In the genomic region with DNA sequence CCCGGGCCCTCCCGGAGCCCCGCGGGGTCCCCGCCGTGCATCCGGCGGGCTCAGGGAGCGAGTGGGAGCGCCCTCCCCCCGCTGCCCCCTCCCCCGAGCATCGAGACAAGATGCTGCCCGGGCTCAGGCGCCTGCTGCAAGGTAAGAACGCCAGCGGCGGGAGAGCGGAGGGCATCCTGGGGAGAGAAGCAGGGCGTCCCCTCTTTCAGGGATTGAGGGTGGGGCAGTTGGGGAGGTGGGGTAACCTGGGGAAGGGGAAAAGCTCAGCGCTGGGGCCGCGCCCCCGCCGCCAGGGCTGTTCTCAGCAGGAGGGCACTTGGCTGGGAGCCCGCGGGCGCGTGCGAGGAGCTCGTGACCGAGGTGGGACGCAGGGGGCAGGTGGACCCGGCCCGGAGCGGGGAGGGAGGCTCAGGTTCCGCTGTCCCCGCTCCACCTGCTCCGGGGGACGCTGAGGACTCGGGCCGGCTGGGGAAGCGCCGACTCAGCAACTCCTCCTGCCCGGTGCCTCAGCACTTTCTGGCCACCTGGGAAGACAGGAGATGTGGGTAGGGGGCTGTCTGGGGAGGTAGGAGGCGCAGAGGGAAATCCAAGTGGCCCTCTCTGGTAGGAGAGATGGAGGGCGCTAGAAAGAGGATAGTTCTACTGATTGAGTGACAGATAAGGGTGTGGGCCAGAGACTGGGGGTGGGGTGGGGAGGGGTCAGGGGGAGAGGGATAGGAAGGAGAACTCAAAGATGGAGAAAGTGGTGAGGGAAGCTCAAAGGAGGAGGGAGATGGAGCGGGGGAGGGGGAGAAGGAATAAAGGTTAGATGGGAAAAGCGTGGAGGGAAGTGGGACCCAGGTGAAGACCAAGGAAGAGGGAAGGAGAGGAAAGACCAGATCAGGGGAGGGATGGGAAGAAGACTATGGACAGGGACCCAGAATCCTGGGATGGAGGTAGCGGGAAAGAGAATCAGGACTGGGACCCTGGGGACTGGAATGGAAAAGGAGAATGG, we compare ENCODE assay signal across 9 cellular contexts. TPM values are rescaled to one million over a fixed set of nuclear protein-coding genes. Genes with fewer than 3 reads are reported as not detected.
DNase-seq lines count a peak whose midpoint lies in the region; ATAC-seq, FAIRE-seq and TF ChIP-seq lines count a peak whose summit lies in the region.
"Had no signal": no experiment of that assay in that cellular context is flagged by ENCODE, and none has a peak within 500 bp of the region (broad histone marks: within the 10 kb centered on the region; RNA-seq: fewer than 3 reads in every experiment).

No MANE protein-coding gene starts in this region.

- H3K4me1 Mint-ChIP-seq in H9, result peaks cover 39 to 64% of the 10 kb centered on the region in 2 experiments

- peak overlapping the region; percentile 26; the same call in 1 of the 2 replicates for H3K27ac ChIP-seq in BLaER1
- no peak overlapping the region for H3K27ac ChIP-seq in H9 (ENCODE audit: insufficient read length, low read depth, low read length)
- no peak overlapping the region for H3K27ac ChIP-seq in GM12878 (ENCODE audit: control insufficient read depth, insufficient read depth)
- H3K27ac ChIP-seq in aorta (ENCODE audit: low read depth in 1 of 2, low read length in 2 of 2), result no peak overlapping the region
- H3K27ac ChIP-seq: body of pancreas had no signal

- H4K5ac ChIP-seq in H9 (ENCODE audit: insufficient read length, low read depth, low read length), result no peak overlapping the region

- no peak overlapping the region for H3K4ac ChIP-seq in H9 (ENCODE audit: low read depth, low read length)

- peak overlapping the region; percentile 63 to 90 for H3K4me3 Mint-ChIP-seq in H9

- no peak overlapping the region for H2AK5ac ChIP-seq in H9 (ENCODE audit: insufficient read length, low read length)

- no peak overlapping the region for H3K23ac ChIP-seq in H9 (ENCODE audit: insufficient read length, low read depth, low read length)

- H3K9me3 Mint-ChIP-seq in H9, result no peaks in the 10 kb centered on the region

- intact Hi-C loops in GM12878 (cut with micrococcal nuclease; ENCODE audit: unreplicated experiment), result no loop called here
- intact Hi-C loops in aorta (cut with DNase I), result no loop called here

- H3K9me3 ChIP-seq in BLaER1, result no peaks in the 10 kb centered on the region
- H3K9me3 ChIP-seq in H9 (ENCODE audit: control insufficient read depth, low read depth, low read length), result no peaks in the 10 kb centered on the region
- H3K9me3 ChIP-seq in GM12878 (replicated peaks; ENCODE audit: control insufficient read depth, insufficient read depth, low read length), result no peaks in the 10 kb centered on the region
- H3K9me3 ChIP-seq in mononuclear cell (ENCODE audit: low read depth, low read length), result no peaks in the 10 kb centered on the region
- no peaks in the 10 kb centered on the region for H3K9me3 ChIP-seq in aorta (ENCODE audit: control insufficient read depth, low read length)
- H3K9me3 ChIP-seq: body of pancreas had no signal

- no peak overlapping the region for H3K56ac ChIP-seq in H9 (ENCODE audit: insufficient read length, low read depth, low read length)

- no peaks in the 10 kb centered on the region for H3K79me1 ChIP-seq in H9 (ENCODE audit: insufficient read depth, low read depth, low read length, poor library complexity, severe bottlenecking)

- no peak overlapping the region for H2BK12ac ChIP-seq in H9 (ENCODE audit: insufficient read length, low read depth, low read length)

- H3K27ac Mint-ChIP-seq in H9, result no peak overlapping the region

- H4K20me1 ChIP-seq in BLaER1, result peaks cover 51% of the 10 kb centered on the region
- H4K20me1 ChIP-seq in H9 (ENCODE audit: control insufficient read depth, insufficient read depth, insufficient read length), result no peaks in the 10 kb centered on the region
- 0 out of 2 replicates have a peak, but pooled peaks cover 2% of the 10 kb centered on the region for H4K20me1 ChIP-seq in GM12878 (ENCODE audit: control insufficient read depth, insufficient read depth)

- RAD21 ChIA-PET in GM12878 (lab: Charles Lee; ENCODE audit: unreplicated experiment), result interaction anchor here (0.8 to 2.8 kb wide), 5 partner anchors 13 to 115 kb away, joined by 3 to 11 read pairs (median 7); no protein-coding TSS in a partner anchor

- SMC1A ChIA-PET in GM12878 (lab: Charles Lee; ENCODE audit: uncharacterized antibody, unreplicated experiment), result interaction anchor here (0.7 to 1.3 kb wide), 4 partner anchors 12 to 115 kb away, joined by 3 to 5 read pairs (median 4); no protein-coding TSS in a partner anchor

- no peak overlapping the region for H4K8ac ChIP-seq in H9 (replicated peaks; ENCODE audit: insufficient read length, low read depth, low read length)

- peaks cover 51% of the 10 kb centered on the region for H3K27me3 ChIP-seq in BLaER1
- H3K27me3 ChIP-seq in H9 (ENCODE audit: insufficient read depth, low read length), result peaks cover 10% of the 10 kb centered on the region; the same call in 1 of the 2 replicates
- H3K27me3 ChIP-seq in GM12878 (replicated peaks in 1 of 2; ENCODE audit: control insufficient read depth in 2 of 2, insufficient read depth in 2 of 2, low read length in 1 of 2), result peaks cover 5 to 10% of the 10 kb centered on the region in 2 experiments
- H3K27me3 ChIP-seq in mononuclear cell (ENCODE audit: insufficient read depth, low read length), result peaks cover 33% of the 10 kb centered on the region
- H3K27me3 ChIP-seq in aorta (ENCODE audit: control insufficient read depth in 1 of 2, insufficient read depth in 2 of 2, low read length in 1 of 2), result no peaks in the 10 kb centered on the region
- H3K27me3 ChIP-seq: body of pancreas had no signal

- no peak for ATAC-seq in GM12878
- no peak for ATAC-seq in aorta (ENCODE audit: low FRiP score)

- H2AFZ ChIP-seq in H9 (ENCODE audit: low read length) (no peak overlapping the region), GM12878 (ENCODE audit: control insufficient read depth, low read depth, low read length) (no peak overlapping the region)

- H3K14ac ChIP-seq in H9 (ENCODE audit: insufficient read depth, low read length), result no peak overlapping the region; the same call in 1 of the 2 replicates

- no peak for TF ChIP-seq EP300 in GM12878 (IDR thresholded peaks at IDR 0.05; ENCODE audit: borderline replicate concordance in 1 of 2, control insufficient read depth in 1 of 2, low read depth in 2 of 2, low read length in 2 of 2)

- no peak for TF ChIP-seq CTCF in H9 (conservative IDR thresholded peaks at IDR 0.05)
- no peak for TF ChIP-seq CTCF in GM12878 (IDR thresholded peaks at IDR 0.05 in 2 of 3, conservative IDR thresholded peaks at IDR 0.05 in 1 of 3; ENCODE audit: control insufficient read depth in 2 of 3, extremely low read depth in 1 of 3, insufficient read depth in 1 of 3, low read depth in 3 of 3, low read length in 3 of 3)

- no peak overlapping the region for H2BK5ac ChIP-seq in H9 (ENCODE audit: insufficient read length, low read length)

- no peaks in the 10 kb centered on the region for H3K79me2 ChIP-seq in H9 (ENCODE audit: insufficient read depth, low read length)
- H3K79me2 ChIP-seq in GM12878 (ENCODE audit: control insufficient read depth, insufficient read depth, low read length), result no peaks in the 10 kb centered on the region

- no peak overlapping the region for H2BK15ac ChIP-seq in H9 (ENCODE audit: low read depth, low read length)

- peak overlapping the region; percentile 71 for H3K9ac ChIP-seq in BLaER1
- H3K9ac ChIP-seq in H9 (ENCODE audit: extremely low read depth, insufficient read length, low read length), result no peak overlapping the region
- H3K9ac ChIP-seq in GM12878 (ENCODE audit: control insufficient read depth, insufficient read depth, low read length), result no peak overlapping the region

- in situ Hi-C loops in GM12878 (cut with MboI), result no loop called here
- in situ Hi-C loops in ACHN (cut with HindIII; ENCODE audit: low pct_ligation_motif_present, low pct_unique_long_range_greater_than_20kb, low sequenced_read_pairs), result no loop called here

- CTCF ChIA-PET in GM12878 (lab: Yijun Ruan, JAX), result interaction anchor here (0.6 to 9.4 kb wide), 10 partner anchors 10 to 179 kb away, joined by 3 to 321 read pairs (median 18); a partner anchor contains a TSS

- peaks cover 67% of the 10 kb centered on the region for H3K4me1 ChIP-seq in BLaER1
- H3K4me1 ChIP-seq in H9 (ENCODE audit: insufficient read depth, low read length), result peaks cover 14% of the 10 kb centered on the region; the same call in 1 of the 2 replicates
- H3K4me1 ChIP-seq in GM12878 (ENCODE audit: control insufficient read depth, insufficient read depth, low read length), result peaks cover 20% of the 10 kb centered on the region
- H3K4me1 ChIP-seq in mononuclear cell (ENCODE audit: insufficient read depth, low read length), result peaks cover 35% of the 10 kb centered on the region
- no peaks in the 10 kb centered on the region for H3K4me1 ChIP-seq in aorta (ENCODE audit: control insufficient read depth in 1 of 2, insufficient read depth in 2 of 2, low read length in 2 of 2)

- WGBS in H9 (ENCODE audit: extremely low coverage, insufficient read length, low lambda C conversion rate), result no CpG with 5 or more reads among the region's 50 CpGs
- 20% methylated on average over 27 of the region's 50 CpGs for WGBS in GM12878 (ENCODE audit: insufficient coverage, insufficient replicate concordance, low lambda C conversion rate, missing lambda C conversion rate)
- 8 to 9% methylated on average over 40 to 50 of the region's 50 CpGs for WGBS in aorta, 2 donors

- H3K36me3 Mint-ChIP-seq in H9 (ENCODE audit: insufficient read depth in 1 of 3, low read depth in 3 of 3), result 0 out of 7 replicates have a peak, but pooled peaks cover 0 to 5% (median 0%) of the 10 kb centered on the region in 3 experiments

- H3K27me3 Mint-ChIP-seq in H9 (ENCODE audit: low read depth), result peaks cover 80% of the 10 kb centered on the region

- H3K4me2 ChIP-seq in BLaER1, result peak overlapping the region; percentile 98
- peak overlapping the region; percentile 81 for H3K4me2 ChIP-seq in H9 (ENCODE audit: insufficient read depth, insufficient read length, low read length)
- peak overlapping the region; percentile 75 for H3K4me2 ChIP-seq in GM12878 (ENCODE audit: control insufficient read depth, insufficient read depth)

- peaks cover 10% of the 10 kb centered on the region; the same call in 1 of the 2 replicates for H3K36me3 ChIP-seq in BLaER1
- no peaks in the 10 kb centered on the region for H3K36me3 ChIP-seq in GM12878 (ENCODE audit: control insufficient read depth in 2 of 2, insufficient read depth in 2 of 2, low read length in 1 of 2)
- H3K36me3 ChIP-seq in aorta (ENCODE audit: control insufficient read depth in 1 of 2, insufficient read depth in 2 of 2, low read length in 1 of 2), result no peaks in the 10 kb centered on the region

- BruUV-seq in GM12878 (replicated peaks; lab: Mats Ljungman, UMichigan), result no TSS peak

- no peak overlapping the region for H3K18ac ChIP-seq in H9 (ENCODE audit: insufficient read length, low read depth, low read length)

- peak; percentile 64 for DNase-seq in H9
- DNase-seq in GM12878 (ENCODE audit: low read depth, low spot score), result no peak
- no peak for DNase-seq in NCI-H1048 (lab: John Stamatoyannopoulos, UW)
- no peak for DNase-seq in aorta
- no peak for DNase-seq in mucosa of gallbladder (ENCODE audit: low spot score)
- DNase-seq in ACHN, result no peak

- TF ChIP-seq POLR2A in GM12878 (IDR thresholded peaks at IDR 0.05; ENCODE audit: low read depth, low read length), result no peak

- no peak overlapping the region for H4K91ac ChIP-seq in H9 (ENCODE audit: insufficient read length, low read depth, low read length)

- no peak overlapping the region for H3T11ph ChIP-seq in H9 (ENCODE audit: low read length)

- peaks cover 30% of the 10 kb centered on the region for H3K23me2 ChIP-seq in H9 (ENCODE audit: insufficient read length, low read depth, low read length, poor library complexity, severe bottlenecking)

- no peak for TF ChIP-seq RAD21 in GM12878 (IDR thresholded peaks at IDR 0.05; ENCODE audit: insufficient read depth, low read depth, low read length)

- H3K4me3 ChIP-seq in BLaER1 (peak overlapping the region; percentile 76), GM12878 (peak overlapping the region; percentile 5; the same call in 1 of the 2 replicates), mononuclear cell (ENCODE audit: low read length) (peak overlapping the region; percentile 16), aorta (ENCODE audit: low read length in 2 of 2) (no peak overlapping the region)
- H3K4me3 ChIP-seq: body of pancreas had no signal

- H2BK20ac ChIP-seq in H9 (ENCODE audit: low read depth, low read length, poor library complexity, severe bottlenecking), result no peak overlapping the region

- no peak overlapping the region for H2BK120ac ChIP-seq in H9 (ENCODE audit: low read depth, low read length, poor library complexity, severe bottlenecking)

- FAIRE-seq in GM12878 (lab: Jason Lieb, UNC), result no peak

- POLR2A ChIA-PET in GM12878 (lab: Charles Lee), result interaction anchor here (1.0 kb wide), 1 partner anchor 33 kb away, joined by 3 read pairs; no protein-coding TSS in a partner anchor

RNA-seq across cellular contexts. Expression of a gene that starts 0.7 kb away (rescaled TPM):
- total RNA-seq in H9 (2021), result 7.0 and 7.1 TPM in 2 replicates
- not detected in 2 replicates for total RNA-seq in GM12878 (2013; cell fraction: nucleolus; rRNA removed)
- 0.33 and 0.34 TPM in 2 replicates for total RNA-seq in GM12878 (2014; rRNA removed)
- not detected in 2 replicates for total RNA-seq in GM12878 (2014; rRNA removed; fragmentation: Illumina TruSeq; extraction: Trizol)
- total RNA-seq in GM12878 (2021), result 1.0 and 1.1 TPM in 2 replicates
- not detected for polyA plus RNA-seq in GM12878 (2011; ENCODE audit: low read depth)
- polyA plus RNA-seq in GM12878 (2011; rRNA removed), result not detected in 2 replicates
- polyA plus RNA-seq in GM12878 (2011; cell fraction: cytosol; rRNA removed), result 0.03 and 0.09 TPM in 2 replicates
- polyA plus RNA-seq in GM12878 (2011; cell fraction: nucleus; rRNA removed), result 0.22 and 0.39 TPM in 2 replicates
- 0.08 and 0.11 TPM in 2 replicates for polyA plus RNA-seq in GM12878 (2012)
- not detected in 2 replicates for polyA plus RNA-seq in GM12878 (2014; fragmentation: Illumina TruSeq; extraction: Trizol)
- under 1 TPM in 1 of 2 experiments, not detected in 1; 0.14 TPM for polyA plus RNA-seq in GM12878 (2014; fragmentation: Nextera tagmentation; extraction: Ambion mirVana)
- 0.58 and 0.88 TPM in 2 replicates for polyA plus RNA-seq in GM12878 (2014; rRNA removed)
- polyA plus RNA-seq in GM12878 (2016; fragmentation: Nextera tagmentation; extraction: Ambion mirVana), result under 1 TPM; 0.48 to 0.55 TPM
- not detected in 2 replicates for polyA minus RNA-seq in GM12878 (2011; rRNA and poly(A)+ RNA removed)
- polyA minus RNA-seq in GM12878 (2011; cell fraction: cytosol; rRNA and poly(A)+ RNA removed), result not detected in 2 replicates
- polyA minus RNA-seq in GM12878 (2011; cell fraction: nucleus; rRNA and poly(A)+ RNA removed), result 0.36 and 0.38 TPM in 2 replicates
- 0.10 TPM for total RNA-seq in mononuclear cell
- 1 to 10 TPM; 1.1 to 4.3 TPM for total RNA-seq in aorta
- polyA plus RNA-seq in aorta, result under 1 TPM in 1 of 2 donors, not detected in 1; 0.20 TPM
- total RNA-seq in mucosa of gallbladder, result 19.2 TPM

RNA-seq across cellular contexts. Expression of a gene that starts 34.1 kb away (rescaled TPM):
- 21.4 and 21.9 TPM in 2 replicates for total RNA-seq in H9 (2021)
- total RNA-seq in GM12878 (2013; cell fraction: nucleolus; rRNA removed), result 332 and 410 TPM in 2 replicates
- 104 and 112 TPM in 2 replicates for total RNA-seq in GM12878 (2014; rRNA removed)
- 79.7 and 80.2 TPM in 2 replicates for total RNA-seq in GM12878 (2014; rRNA removed; fragmentation: Illumina TruSeq; extraction: Trizol)
- total RNA-seq in GM12878 (2021), result 147 and 158 TPM in 2 replicates
- polyA plus RNA-seq in GM12878 (2011; ENCODE audit: low read depth), result 77.0 TPM
- polyA plus RNA-seq in GM12878 (2011; rRNA removed), result 129 and 237 TPM in 2 replicates
- polyA plus RNA-seq in GM12878 (2011; cell fraction: cytosol; rRNA removed), result 362 and 451 TPM in 2 replicates
- 282 and 405 TPM in 2 replicates for polyA plus RNA-seq in GM12878 (2011; cell fraction: nucleus; rRNA removed)
- polyA plus RNA-seq in GM12878 (2012), result 84.4 and 111 TPM in 2 replicates
- polyA plus RNA-seq in GM12878 (2014; fragmentation: Illumina TruSeq; extraction: Trizol), result 153 and 168 TPM in 2 replicates
- 10 to 100 TPM; 37.5 to 79.9 TPM for polyA plus RNA-seq in GM12878 (2014; fragmentation: Nextera tagmentation; extraction: Ambion mirVana)
- polyA plus RNA-seq in GM12878 (2014; rRNA removed), result 107 and 111 TPM in 2 replicates
- 100 to 1,000 TPM; 189 to 200 TPM for polyA plus RNA-seq in GM12878 (2016; fragmentation: Nextera tagmentation; extraction: Ambion mirVana)
- 286 and 303 TPM in 2 replicates for polyA minus RNA-seq in GM12878 (2011; rRNA and poly(A)+ RNA removed)
- 73.4 and 78.4 TPM in 2 replicates for polyA minus RNA-seq in GM12878 (2011; cell fraction: cytosol; rRNA and poly(A)+ RNA removed)
- polyA minus RNA-seq in GM12878 (2011; cell fraction: nucleus; rRNA and poly(A)+ RNA removed), result 142 and 145 TPM in 2 replicates
- total RNA-seq in mononuclear cell, result 41.9 TPM
- total RNA-seq in aorta, result 10 to 100 TPM; 59.7 to 97.8 TPM
- polyA plus RNA-seq in aorta, result 10 to 100 TPM; 28.0 to 30.4 TPM
- 39.5 TPM for total RNA-seq in mucosa of gallbladder

RNA-seq across cellular contexts. Expression of a gene that starts 54.4 kb away (rescaled TPM):
- total RNA-seq in H9 (2021), result 16.3 and 17.0 TPM in 2 replicates
- 47.4 and 56.0 TPM in 2 replicates for total RNA-seq in GM12878 (2013; cell fraction: nucleolus; rRNA removed)
- 16.9 and 20.3 TPM in 2 replicates for total RNA-seq in GM12878 (2014; rRNA removed)
- total RNA-seq in GM12878 (2014; rRNA removed; fragmentation: Illumina TruSeq; extraction: Trizol), result 7.4 and 8.1 TPM in 2 replicates
- 16.1 and 16.4 TPM in 2 replicates for total RNA-seq in GM12878 (2021)
- polyA plus RNA-seq in GM12878 (2011; ENCODE audit: low read depth), result 8.0 TPM
- polyA plus RNA-seq in GM12878 (2011; rRNA removed), result 8.4 and 17.8 TPM in 2 replicates
- 25.6 and 28.1 TPM in 2 replicates for polyA plus RNA-seq in GM12878 (2011; cell fraction: cytosol; rRNA removed)
- 48.3 and 51.6 TPM in 2 replicates for polyA plus RNA-seq in GM12878 (2011; cell fraction: nucleus; rRNA removed)
- polyA plus RNA-seq in GM12878 (2012), result 9.3 and 14.0 TPM in 2 replicates
- 9.8 and 11.9 TPM in 2 replicates for polyA plus RNA-seq in GM12878 (2014; fragmentation: Illumina TruSeq; extraction: Trizol)
- polyA plus RNA-seq in GM12878 (2014; fragmentation: Nextera tagmentation; extraction: Ambion mirVana), result 1 to 10 TPM; 1.0 to 2.4 TPM
- polyA plus RNA-seq in GM12878 (2014; rRNA removed), result 15.6 TPM in 2 replicates
- 10 to 100 TPM; 12.0 to 13.3 TPM for polyA plus RNA-seq in GM12878 (2016; fragmentation: Nextera tagmentation; extraction: Ambion mirVana)
- 29.8 and 30.0 TPM in 2 replicates for polyA minus RNA-seq in GM12878 (2011; rRNA and poly(A)+ RNA removed)
- 13.1 and 16.8 TPM in 2 replicates for polyA minus RNA-seq in GM12878 (2011; cell fraction: cytosol; rRNA and poly(A)+ RNA removed)
- polyA minus RNA-seq in GM12878 (2011; cell fraction: nucleus; rRNA and poly(A)+ RNA removed), result 16.2 and 27.0 TPM in 2 replicates
- total RNA-seq in mononuclear cell, result 4.6 TPM
- total RNA-seq in aorta, result 10 to 100 TPM in 1 of 2 donors, 1 to 10 TPM in 1; 7.6 to 15.8 TPM
- polyA plus RNA-seq in aorta, result 10 to 100 TPM in 1 of 2 donors, 1 to 10 TPM in 1; 8.6 to 19.6 TPM
- total RNA-seq in mucosa of gallbladder, result 89.5 TPM

Comparison
In these comparisons a context has a peak if more than half of its experiments do, and no peak if none do; other contexts are left out.
1. H3K4me3 ChIP-seq: peak in BLaER1 (single experiment), GM12878 (single experiment) and mononuclear cell (single experiment); none in aorta (0 of 2).
2. Peak in every context shown above with its lines, with median percentiles within 50 percentile points of each other: H3K4me2 ChIP-seq.